In genomic region chr12:23204933-23205778, GRCh38 we compare ENCODE assay signal across 8 cellular contexts.
DNase-seq lines count a peak whose midpoint lies in the region; ATAC-seq and TF ChIP-seq lines count a peak whose summit lies in the region.

No MANE protein-coding gene starts in this region.

- ATAC-seq in GM19372 (IDR thresholded peaks at IDR 0.05; ENCODE audit: low read depth, unreplicated experiment) (peak; percentile 93), HG03175 (IDR thresholded peaks at IDR 0.05; ENCODE audit: unreplicated experiment) (peak; percentile 80)

- no peak overlapping the region for H3K4me3 Mint-ChIP-seq in brain
- H3K4me3 Mint-ChIP-seq in activated T-cell treated with anti-CD3 and anti-CD28 coated beads, Interleukin-2, amount 50 U/mL, for 24 hours, result no peak overlapping the region

- intact Hi-C loops in stomach (cut with DNase I; ENCODE audit: low total_unique reads), result no loop called here

- no peaks in the 10 kb centered on the region for H3K36me3 Mint-ChIP-seq in brain
- no peaks in the 10 kb centered on the region for H3K36me3 Mint-ChIP-seq in activated T-cell treated with anti-CD3 and anti-CD28 coated beads, Interleukin-2, amount 50 U/mL, for 24 hours (ENCODE audit: low read depth)

- H3K4me1 Mint-ChIP-seq in brain, result no peaks in the 10 kb centered on the region
- H3K4me1 Mint-ChIP-seq in activated T-cell treated with anti-CD3 and anti-CD28 coated beads, Interleukin-2, amount 50 U/mL, for 24 hours (ENCODE audit: low read depth), result no peaks in the 10 kb centered on the region

- no peaks in the 10 kb centered on the region for H3K36me3 ChIP-seq in stomach

- TF ChIP-seq CTCF in brain (conservative IDR thresholded peaks at IDR 0.05) (peak; percentile 83 to 91), stomach (IDR thresholded peaks at IDR 0.05) (peak in 5 of 7 experiments; percentile 77 to 92 (median 88))

- H3K4me1 ChIP-seq in stomach, result no peaks in the 10 kb centered on the region

- H3K27me3 Mint-ChIP-seq in brain, result no peaks in the 10 kb centered on the region
- H3K27me3 Mint-ChIP-seq in activated T-cell treated with anti-CD3 and anti-CD28 coated beads, Interleukin-2, amount 50 U/mL, for 24 hours, result peaks cover 2% of the 10 kb centered on the region

- H3K9me3 ChIP-seq in stomach, result no peaks in the 10 kb centered on the region

- no peak overlapping the region for H3K27ac Mint-ChIP-seq in brain
- no peak overlapping the region for H3K27ac Mint-ChIP-seq in activated T-cell treated with anti-CD3 and anti-CD28 coated beads, Interleukin-2, amount 50 U/mL, for 24 hours

- 7 to 18% (median 13%) methylated on average over 3 of the region's 3 CpGs for WGBS in stomach, 5 donors

- no peak for TF ChIP-seq POLR2A in stomach (IDR thresholded peaks at IDR 0.05)

- H3K27ac ChIP-seq in stomach, result no peak overlapping the region

- H3K4me3 ChIP-seq in stomach, result no peak overlapping the region

- peak; percentile 11 for DNase-seq in DMS79 treated with DMSO at 0.1 percent for 48 hours (lab: John Stamatoyannopoulos, UW)
- DNase-seq in NCI-H446 (lab: John Stamatoyannopoulos, UW), result peak; percentile 8 to 77
- peak; percentile 67 for DNase-seq in iPS-NIHi7 (ENCODE audit: extremely low spot score)
- DNase-seq in stomach, result no peak
- DNase-seq in activated T-cell treated with anti-CD3 and anti-CD28 coated beads, Interleukin-2, amount 50 U/mL, for 24 hours, result no peak

- peaks cover 2 to 19% (median 7%) of the 10 kb centered on the region in 5 experiments for H3K9me3 Mint-ChIP-seq in brain
- no peaks in the 10 kb centered on the region for H3K9me3 Mint-ChIP-seq in activated T-cell treated with anti-CD3 and anti-CD28 coated beads, Interleukin-2, amount 50 U/mL, for 24 hours

- no peaks in the 10 kb centered on the region for H3K27me3 ChIP-seq in stomach

- no peak for TF ChIP-seq EP300 in stomach (IDR thresholded peaks at IDR 0.05)

Comparison
In these comparisons a context has a peak if more than half of its experiments do, and no peak if none do; other contexts are left out.
1. DNase-seq: peak in DMS79 treated with DMSO at 0.1 percent for 48 hours (single experiment), NCI-H446 (2 of 2) and iPS-NIHi7 (single experiment); none in stomach (single experiment) and activated T-cell treated with anti-CD3 and anti-CD28 coated beads, Interleukin-2, amount 50 U/mL, for 24 hours (single experiment).